Comparison of ENCODE assay signal across 24 cellular contexts in genomic region chr6:51139841-51140462, GRCh38.
DNase-seq lines count a peak whose midpoint lies in the region; ATAC-seq, FAIRE-seq and TF ChIP-seq lines count a peak whose summit lies in the region.
"Had no signal": no experiment of that assay in that cellular context is flagged by ENCODE, and none has a peak within 500 bp of the region (broad histone marks: within the 10 kb centered on the region; RNA-seq: fewer than 3 reads in every experiment).

No MANE protein-coding gene starts in this region.

- H3K27me3 ChIP-seq in liver (ENCODE audit: control insufficient read depth in 4 of 4, insufficient read depth in 4 of 4, low read length in 3 of 4): no peaks in the 10 kb centered on the region
- H3K27me3 ChIP-seq in HepG2 (ENCODE audit: control insufficient read depth in 1 of 2, insufficient read depth in 2 of 2, low read length in 2 of 2): no peaks in the 10 kb centered on the region
- H3K27me3 ChIP-seq in tibial nerve: no peaks in the 10 kb centered on the region
- H3K27me3 ChIP-seq: Peyer's patch had no signal

- no peak for ATAC-seq in HepG2
- no peak for ATAC-seq in activated T-cell treated with anti-CD3 and anti-CD28 coated beads, Interleukin-2, amount 50 U/mL, for 72 hours (replicated peaks in 1 of 2)
- ATAC-seq: SK-N-SH treated with all-trans-retinoic acid at 6 μM for 48 hours had no signal

- no peak overlapping the region for H3K4me3 Mint-ChIP-seq in activated T-cell treated with anti-CD3 and anti-CD28 coated beads, Interleukin-2, amount 50 U/mL, for 72 hours
- H3K4me3 Mint-ChIP-seq: B cell, CD14-positive monocyte, IgD-negative memory B cell had no signal

- TF ChIP-seq POLR2A in HepG2 (IDR thresholded peaks at IDR 0.05; ENCODE audit: insufficient read depth in 1 of 2, low read depth in 2 of 2, low read length in 2 of 2) (no peak), tibial nerve (IDR thresholded peaks at IDR 0.05) (no peak)

- CTCF ChIA-PET in HepG2 (lab: Yijun Ruan, JAX; ENCODE audit: low intra/inter-chr PET ratio, low total read pairs): no interaction called here

- peaks cover 0 to 2% of the 10 kb centered on the region in 2 donors for H3K36me3 Mint-ChIP-seq in activated T-cell treated with anti-CD3 and anti-CD28 coated beads, Interleukin-2, amount 50 U/mL, for 72 hours (ENCODE audit: insufficient read depth in 2 of 2)
- H3K36me3 Mint-ChIP-seq: CD14-positive monocyte, IgD-negative memory B cell had no signal

- in situ Hi-C loops in HepG2 (cut with HindIII; ENCODE audit: extremely low pct_ligation_motif_present, low pct_unique_long_range_greater_than_20kb): no loop called here
- in situ Hi-C loops in KBM-7 (cut with MboI; ENCODE audit: low pct_unique_long_range_greater_than_20kb, low sequenced_read_pairs): no loop called here

- H3K79me2 ChIP-seq in HepG2 (ENCODE audit: insufficient read depth, low read length): no peaks in the 10 kb centered on the region

- DNase-seq in HepG2 (ENCODE audit: low spot score) (no peak), fibroblast of the aortic adventitia (ENCODE audit: low read depth) (peak; percentile 3), occipital lobe (lab: John Stamatoyannopoulos, UW) (peak; percentile 4), KBM-7 (no peak), D341Med (ENCODE audit: low spot score) (no peak), tibial nerve (ENCODE audit: low spot score in 2 of 2) (no peak)
- DNase-seq in activated T-cell treated with anti-CD3 and anti-CD28 coated beads, Interleukin-2, amount 50 U/mL, for 72 hours: no peak
- DNase-seq: 8988T, DMS53, GF-D8, NCI-H1092 treated with DMSO at 0.1 percent for 48 hours, NCI-H146, NCI-H2029, NCI-H2227 treated with DMSO at 0.1 percent for 48 hours, NCI-H510A, NCI-H774, Peyer's patch had no signal

- H3K27ac ChIP-seq in liver (ENCODE audit: low read depth in 1 of 2, low read length in 2 of 2): peak overlapping the region in 1 of 2 donors; percentile 22
- H3K27ac ChIP-seq in HepG2 (ENCODE audit: extremely low read length, insufficient read depth, low read length): no peak overlapping the region
- H3K27ac ChIP-seq in tibial nerve: no peak overlapping the region
- H3K27ac ChIP-seq: Peyer's patch had no signal

- no peak overlapping the region for H3K9ac ChIP-seq in liver (ENCODE audit: low read depth in 1 of 2, low read length in 2 of 2)
- H3K9ac ChIP-seq in HepG2 (ENCODE audit: insufficient read depth, low read depth, low read length): no peak overlapping the region

- H3K9me3 ChIP-seq in liver (ENCODE audit: control insufficient read depth in 4 of 4, low read length in 3 of 4) (peaks cover 0 to 6% (median 0%) of the 10 kb centered on the region in 4 donors), HepG2 (ENCODE audit: low read length) (peaks cover 61% of the 10 kb centered on the region), tibial nerve (peaks cover 0 to 15% (median 0%) of the 10 kb centered on the region in 4 donors)
- H3K9me3 ChIP-seq: Peyer's patch had no signal

- no peaks in the 10 kb centered on the region for H3K4me1 Mint-ChIP-seq in activated T-cell treated with anti-CD3 and anti-CD28 coated beads, Interleukin-2, amount 50 U/mL, for 72 hours (ENCODE audit: low read depth)
- H3K4me1 Mint-ChIP-seq: B cell, CD14-positive monocyte, IgD-negative memory B cell had no signal

- POLR2A ChIA-PET in HepG2 (lab: Yijun Ruan, JAX): no interaction called here

- intact Hi-C loops in HepG2 (cut with micrococcal nuclease; ENCODE audit: unreplicated experiment): no loop called here

- FAIRE-seq in HepG2 (lab: Jason Lieb, UNC): no peak
- FAIRE-seq: D721Med, H54 had no signal

- H3K4me1 ChIP-seq in liver (ENCODE audit: control insufficient read depth in 4 of 4, insufficient read depth in 4 of 4, low read length in 3 of 4) (peaks cover 3 to 30% (median 7%) of the 10 kb centered on the region in 4 donors), HepG2 (ENCODE audit: insufficient read depth, low read length) (peaks cover 4% of the 10 kb centered on the region; the same call in 1 of the 2 replicates), tibial nerve (no peaks in the 10 kb centered on the region)
- H3K4me1 ChIP-seq: Peyer's patch had no signal

- H3K27me3 Mint-ChIP-seq in activated T-cell treated with anti-CD3 and anti-CD28 coated beads, Interleukin-2, amount 50 U/mL, for 72 hours (ENCODE audit: low read depth): no peaks in the 10 kb centered on the region
- H3K27me3 Mint-ChIP-seq: B cell, IgD-negative memory B cell had no signal

- TF ChIP-seq CTCF in liver (IDR thresholded peaks at IDR 0.05; ENCODE audit: low read depth, low read length, missing input control) (no peak), HepG2 (CRISPR knock-in tag; IDR thresholded peaks at IDR 0.05) (no peak), fibroblast of the aortic adventitia (IDR thresholded peaks at IDR 0.05; ENCODE audit: insufficient read depth, low read length) (no peak), tibial nerve (IDR thresholded peaks at IDR 0.05) (no peak)

- peaks cover 0 to 2% of the 10 kb centered on the region in 2 donors for H3K9me3 Mint-ChIP-seq in activated T-cell treated with anti-CD3 and anti-CD28 coated beads, Interleukin-2, amount 50 U/mL, for 72 hours

- TF ChIP-seq EP300 in HepG2 (IDR thresholded peaks at IDR 0.05; ENCODE audit: low read depth in 2 of 2, low read length in 2 of 2): no peak
- TF ChIP-seq EP300 in HepG2 (CRISPR knock-in tag; IDR thresholded peaks at IDR 0.05; ENCODE audit: borderline replicate concordance): no peak
- TF ChIP-seq EP300 in tibial nerve (IDR thresholded peaks at IDR 0.05): no peak

- no peak overlapping the region for H3K4me2 ChIP-seq in HepG2 (ENCODE audit: low read depth, low read length)

- H4K20me1 ChIP-seq in HepG2 (ENCODE audit: insufficient read depth, low read length): no peaks in the 10 kb centered on the region

- 44% methylated on average over 4 of the region's 4 CpGs for WGBS in liver
- 68% methylated on average over 4 of the region's 4 CpGs for WGBS in HepG2 (ENCODE audit: low lambda C conversion rate)
- WGBS in tibial nerve, 2 donors: 61 to 78% methylated on average over 4 of the region's 4 CpGs

- H3K36me3 ChIP-seq in liver (ENCODE audit: control insufficient read depth in 4 of 4, insufficient read depth in 3 of 4, low read depth in 1 of 4, low read length in 3 of 4) (no peaks in the 10 kb centered on the region), HepG2 (replicated peaks in 1 of 2; ENCODE audit: control insufficient read depth in 1 of 2, insufficient read depth in 2 of 2, low read length in 2 of 2) (no peaks in the 10 kb centered on the region), tibial nerve (no peaks in the 10 kb centered on the region)
- H3K36me3 ChIP-seq: Peyer's patch had no signal

- no peak overlapping the region for H3K27ac Mint-ChIP-seq in activated T-cell treated with anti-CD3 and anti-CD28 coated beads, Interleukin-2, amount 50 U/mL, for 72 hours
- H3K27ac Mint-ChIP-seq: B cell, CD14-positive monocyte, IgD-negative memory B cell had no signal

- no TSS peak for BruUV-seq in HepG2 (replicated peaks; lab: Mats Ljungman, UMichigan)

- TF ChIP-seq RAD21 in liver (IDR thresholded peaks at IDR 0.05) (no peak), HepG2 (CRISPR knock-in tag; IDR thresholded peaks at IDR 0.05) (no peak)

- H2AFZ ChIP-seq in HepG2 (ENCODE audit: low read length): no peak overlapping the region

- no peak overlapping the region for H3K4me3 ChIP-seq in liver (ENCODE audit: low read depth in 1 of 3, low read length in 3 of 3)
- no peak overlapping the region for H3K4me3 ChIP-seq in HepG2 (replicated peaks in 1 of 3; ENCODE audit: insufficient read depth in 1 of 3, low read depth in 2 of 3, low read length in 3 of 3)
- no peak overlapping the region for H3K4me3 ChIP-seq in fibroblast of the aortic adventitia (ENCODE audit: low read depth, low read length)
- H3K4me3 ChIP-seq in tibial nerve: no peak overlapping the region
- H3K4me3 ChIP-seq: Peyer's patch had no signal

TF ChIP-seq in HepG2, 621 proteins besides CTCF, POLR2A, EP300 and RAD21 (continues in another document):
- no peak for TF ChIP-seq ZNF816 (CRISPR knock-in tag; IDR thresholded peaks at IDR 0.05; ENCODE audit: borderline replicate concordance)
- TF ChIP-seq ZNF576 (CRISPR knock-in tag; IDR thresholded peaks at IDR 0.05): no peak
- no peak for TF ChIP-seq TEAD2 (CRISPR knock-in tag; IDR thresholded peaks at IDR 0.05)
- TF ChIP-seq FOXM1 (CRISPR knock-in tag; IDR thresholded peaks at IDR 0.05): no peak
- no peak for TF ChIP-seq ZNF34 (CRISPR knock-in tag; IDR thresholded peaks at IDR 0.05; ENCODE audit: borderline replicate concordance)
- TF ChIP-seq ZNF597 (CRISPR knock-in tag; IDR thresholded peaks at IDR 0.05): no peak
- TF ChIP-seq ZFP82 (CRISPR knock-in tag; IDR thresholded peaks at IDR 0.05; ENCODE audit: borderline replicate concordance): no peak
- TF ChIP-seq ZNF367 (CRISPR knock-in tag; IDR thresholded peaks at IDR 0.05; ENCODE audit: borderline replicate concordance): no peak
- TF ChIP-seq TFAP4 (IDR thresholded peaks at IDR 0.05; ENCODE audit: borderline replicate concordance, low read depth): no peak

Comparison
In these comparisons a context has a peak if more than half of its experiments do, and no peak if none do; other contexts are left out.
1. DNase-seq: peak in fibroblast of the aortic adventitia (single experiment) and occipital lobe (single experiment); none in HepG2 (single experiment), activated T-cell treated with anti-CD3 and anti-CD28 coated beads, Interleukin-2, amount 50 U/mL, for 72 hours (0 of 2), KBM-7 (single experiment), D341Med (single experiment) and tibial nerve (0 of 2).